Comparison of ENCODE assay signal across 8 cellular contexts in genomic region chr1:227734546-227734857, GRCh38. TPM values are rescaled to one million over a fixed set of nuclear protein-coding genes. Genes with fewer than 3 reads are reported as not detected.
DNase-seq lines count a peak whose midpoint lies in the region; ATAC-seq and TF ChIP-seq lines count a peak whose summit lies in the region.

No MANE protein-coding gene starts in this region.

- TF ChIP-seq POLR2A in upper lobe of left lung (IDR thresholded peaks at IDR 0.05), result no peak

- peak overlapping the region; percentile 95 for H3K9ac ChIP-seq in adipocyte (ENCODE audit: low read length)

- DNase-seq in EL (peak; percentile 13), adipocyte (ENCODE audit: low read depth) (no peak), left lobe of liver (ENCODE audit: low spot score) (no peak), upper lobe of left lung (no peak), HuH-7 (ENCODE audit: low spot score) (no peak), COLO829 (ENCODE audit: low spot score) (no peak)

- H3K27me3 ChIP-seq in adipocyte (replicated peaks; ENCODE audit: control insufficient read depth, insufficient read depth, low read length) (no peaks in the 10 kb centered on the region), upper lobe of left lung (no peaks in the 10 kb centered on the region)

- no peak for TF ChIP-seq EP300 in upper lobe of left lung (IDR thresholded peaks at IDR 0.05)

- 4 to 7% methylated on average over 6 to 10 of the region's 10 CpGs for WGBS in upper lobe of left lung, 2 donors

- peaks cover 21% of the 10 kb centered on the region for H3K36me3 ChIP-seq in adipocyte (ENCODE audit: control insufficient read depth, insufficient read depth, low read length, severe bottlenecking)
- H3K36me3 ChIP-seq in upper lobe of left lung, result peaks cover 0 to 31% (median 18%) of the 10 kb centered on the region in 4 donors

- H3K27ac ChIP-seq in upper lobe of left lung, result peak overlapping the region; percentile 71 to 91 (median 88)

- H3K9me3 ChIP-seq in adipocyte (ENCODE audit: control insufficient read depth, low read length) (no peaks in the 10 kb centered on the region), upper lobe of left lung (no peaks in the 10 kb centered on the region)

- H3K4me1 ChIP-seq in adipocyte (ENCODE audit: control insufficient read depth, insufficient read depth, low read length) (peaks cover 18% of the 10 kb centered on the region), upper lobe of left lung (peaks cover 20 to 51% (median 25%) of the 10 kb centered on the region in 4 donors)

- H3K4me3 ChIP-seq in adipocyte (ENCODE audit: low read length) (peak overlapping the region; percentile 98), upper lobe of left lung (peak overlapping the region; percentile 76 to 98 (median 86))

- peak; percentile 13 for ATAC-seq in HG03159 (IDR thresholded peaks at IDR 0.05; ENCODE audit: unreplicated experiment)
- peak; percentile 7 for ATAC-seq in left lobe of liver
- no peak for ATAC-seq in upper lobe of left lung (ENCODE audit: low FRiP score in 2 of 2)
- no peak for ATAC-seq in HG02678 (IDR thresholded peaks at IDR 0.05; ENCODE audit: unreplicated experiment)

- no peak for TF ChIP-seq CTCF in upper lobe of left lung (IDR thresholded peaks at IDR 0.05)

RNA-seq across cellular contexts. Expression of gene JMJD4, which starts 0.6 kb away (rescaled TPM):
- 10.3 TPM for total RNA-seq in left lobe of liver
- total RNA-seq in upper lobe of left lung, result 10 to 100 TPM; 12.6 to 27.2 (median 20.0) TPM

RNA-seq across cellular contexts. Expression of gene SNAP47, which starts 0.7 kb away (rescaled TPM):
- total RNA-seq in left lobe of liver (35.8 TPM), upper lobe of left lung (10 to 100 TPM; 26.7 to 62.9 (median 35.1) TPM)

Comparison
In these comparisons a context has a peak if more than half of its experiments do, and no peak if none do; other contexts are left out.
1. ATAC-seq: peak in HG03159 (single experiment) and left lobe of liver (single experiment); none in upper lobe of left lung (0 of 2) and HG02678 (single experiment).